ENCODE assay signal across 22 cellular contexts in genomic region chr1:206831605-206832004, GRCh38. TPM values are rescaled to one million over a fixed set of nuclear protein-coding genes. Genes with fewer than 3 reads are reported as not detected.
"Had no signal": no experiment of that assay in that cellular context is flagged by ENCODE, and none has a peak within 500 bp of the region (broad histone marks: within the 10 kb centered on the region; RNA-seq: fewer than 3 reads in every experiment).

No MANE protein-coding gene starts in this region.

- H3K4me3 Mint-ChIP-seq: activated naive CD4-positive, alpha-beta T cell treated with anti-CD3 and anti-CD28 coated beads for 36 hours; activated naive CD8-positive, alpha-beta T cell treated with anti-CD3 and anti-CD28 coated beads, Interleukin-2, amount 50 U/mL, for 24 hours; naive thymus-derived CD8-positive, alpha-beta T cell had no signal

- DNase-seq: activated CD4-positive, alpha-beta T cell treated with anti-CD3 and anti-CD28 coated beads, Interleukin-2, amount 50 U/mL, for 1 hour; activated CD4-positive, CD25-positive, alpha-beta regulatory T cell; activated CD8-positive, alpha-beta memory T cell treated with anti-CD3 and anti-CD28 coated beads for 24 hours; activated naive CD4-positive, alpha-beta T cell treated with anti-CD3 and anti-CD28 coated beads for 36 hours; activated naive CD8-positive, alpha-beta T cell treated with anti-CD3 and anti-CD28 coated beads, Interleukin-2, amount 50 U/mL, for 24 hours; activated T-cell treated with anti-CD3 and anti-CD28 coated beads for 4 hours; aorta; cerebellar nuclear complex; effector CD8-positive, alpha-beta T cell; foreskin keratinocyte; glutamatergic neuron; hypothalamus; left ventricle myocardium inferior; mucosa of descending colon; naive thymus-derived CD8-positive, alpha-beta T cell; pancreas had no signal

- H3K27ac ChIP-seq: breast epithelium, foreskin keratinocyte, left ventricle myocardium inferior, pancreas had no signal

- FAIRE-seq: endothelial cell of umbilical vein, pancreas had no signal

- H3K27ac Mint-ChIP-seq: activated naive CD4-positive, alpha-beta T cell treated with anti-CD3 and anti-CD28 coated beads for 36 hours; activated naive CD8-positive, alpha-beta T cell treated with anti-CD3 and anti-CD28 coated beads, Interleukin-2, amount 50 U/mL, for 24 hours; activated T-helper 2 cell treated with anti-CD3 and anti-CD28 coated beads, Interferon-gamma antibody, Interleukin-2, Interleukin-4, amounts not matched to agents 10 μg/mL and 5 μg/mL and 100 μg/mL, durations not matched to agents 14 hours and 24 hours and 36 hours had no signal

- ATAC-seq: activated naive CD8-positive, alpha-beta T cell treated with anti-CD3 and anti-CD28 coated beads, Interleukin-2, amount 50 U/mL, for 24 hours; foreskin keratinocyte; mucosa of descending colon; naive thymus-derived CD8-positive, alpha-beta T cell; pancreas; sciatic nerve had no signal

- H3K4me1 ChIP-seq: breast epithelium, left ventricle myocardium inferior, pancreas had no signal

- H3K9me3 Mint-ChIP-seq: activated naive CD4-positive, alpha-beta T cell treated with anti-CD3 and anti-CD28 coated beads for 36 hours; activated naive CD8-positive, alpha-beta T cell treated with anti-CD3 and anti-CD28 coated beads, Interleukin-2, amount 50 U/mL, for 24 hours; activated T-helper 2 cell treated with anti-CD3 and anti-CD28 coated beads, Interferon-gamma antibody, Interleukin-2, Interleukin-4, amounts not matched to agents 10 μg/mL and 5 μg/mL and 100 μg/mL, durations not matched to agents 14 hours and 24 hours and 36 hours; naive thymus-derived CD8-positive, alpha-beta T cell had no signal

- H3K4me3 ChIP-seq: breast epithelium, left ventricle myocardium inferior, mucosa of descending colon, pancreas had no signal

- H3K36me3 ChIP-seq: breast epithelium, left ventricle myocardium inferior, pancreas had no signal

- H3K27me3 Mint-ChIP-seq: activated naive CD8-positive, alpha-beta T cell treated with anti-CD3 and anti-CD28 coated beads, Interleukin-2, amount 50 U/mL, for 24 hours had no signal

- H3K36me3 Mint-ChIP-seq: naive thymus-derived CD8-positive, alpha-beta T cell had no signal

- H3K27me3 ChIP-seq: breast epithelium, pancreas had no signal

- H3K9me3 ChIP-seq: breast epithelium, left ventricle myocardium inferior, mucosa of descending colon, pancreas had no signal

RNA-seq across cellular contexts. Expression of gene IL20, which starts 33.8 kb away (rescaled TPM):
- total RNA-seq: activated T-helper 2 cell treated with anti-CD3 and anti-CD28 coated beads, Interferon-gamma antibody, Interleukin-2, Interleukin-4, amounts not matched to agents 10 μg/mL and 5 μg/mL and 100 μg/mL, durations not matched to agents 14 hours and 24 hours and 36 hours; aorta; endothelial cell of umbilical vein; kidney epithelial cell; left ventricle myocardium inferior; mucosa of descending colon; naive thymus-derived CD8-positive, alpha-beta T cell; pancreas; sciatic nerve; urinary bladder had no signal
- polyA plus RNA-seq: aorta; endothelial cell of umbilical vein; naive thymus-derived CD8-positive, alpha-beta T cell; pancreas; urinary bladder had no signal

RNA-seq across cellular contexts. Expression of gene IL10, which starts 59.3 kb away (rescaled TPM):
- total RNA-seq: activated naive CD4-positive, alpha-beta T cell treated with anti-CD3 and anti-CD28 coated beads for 36 hours; endothelial cell of umbilical vein; foreskin keratinocyte; kidney epithelial cell; naive thymus-derived CD8-positive, alpha-beta T cell had no signal
- polyA plus RNA-seq: endothelial cell of umbilical vein; foreskin keratinocyte; naive thymus-derived CD8-positive, alpha-beta T cell had no signal
